In genomic region chr6:15076565-15076964, GRCh38 we compare ENCODE assay signal across 22 cellular contexts.
A peak's percentile ranks its signal among the peaks of the same experiment; 100 is the strongest.
DNase-seq lines count a peak whose midpoint lies in the region; ATAC-seq and TF ChIP-seq lines count a peak whose summit lies in the region.
"Had no signal": no experiment of that assay in that cellular context is flagged by ENCODE, and none has a peak within 500 bp of the region (broad histone marks: within the 10 kb centered on the region; RNA-seq: fewer than 3 reads in every experiment).

No MANE protein-coding gene starts in this region.

- peaks cover 41% of the 10 kb centered on the region for H3K4me1 ChIP-seq in neural progenitor cell
- H3K4me1 ChIP-seq: HAP-1, SJCRH30 had no signal

- H3K79me2 ChIP-seq in neural progenitor cell (ENCODE audit: low read depth) = no peaks in the 10 kb centered on the region

- H3K4me2 ChIP-seq in neural progenitor cell = no peak overlapping the region

- H3K9me3 ChIP-seq in WERI-Rb-1 (ENCODE audit: severe bottlenecking) (peaks cover 3% of the 10 kb centered on the region), neural progenitor cell (ENCODE audit: low read depth) (no peaks in the 10 kb centered on the region)
- H3K9me3 ChIP-seq: HAP-1, MG63, SJCRH30 had no signal

- peaks cover 2% of the 10 kb centered on the region for H3K9me3 Mint-ChIP-seq in neural progenitor cell
- H3K9me3 Mint-ChIP-seq: CD4-positive, alpha-beta memory T cell; HFFc6 had no signal

- peak overlapping the region; percentile 87 for H3K27ac Mint-ChIP-seq in neural progenitor cell
- H3K27ac Mint-ChIP-seq: HFFc6 had no signal

- no peaks in the 10 kb centered on the region for H4K20me1 ChIP-seq in neural progenitor cell (ENCODE audit: low read depth)

- ATAC-seq in GM19351 (IDR thresholded peaks at IDR 0.05; ENCODE audit: unreplicated experiment) (no peak), GM18861 (IDR thresholded peaks at IDR 0.05; ENCODE audit: unreplicated experiment) (no peak), GM19467 (IDR thresholded peaks at IDR 0.05; ENCODE audit: unreplicated experiment) (no peak)
- ATAC-seq: GM12878, PC-3 had no signal

- H3F3A ChIP-seq in neural progenitor cell (ENCODE audit: low read depth) = peaks cover 31% of the 10 kb centered on the region

- no peaks in the 10 kb centered on the region for H3K36me3 Mint-ChIP-seq in neural progenitor cell
- H3K36me3 Mint-ChIP-seq: CD4-positive, alpha-beta memory T cell had no signal

- H3K4me1 Mint-ChIP-seq in neural progenitor cell = peaks cover 31% of the 10 kb centered on the region
- H3K4me1 Mint-ChIP-seq: CD4-positive, alpha-beta memory T cell had no signal

- no peak overlapping the region for H3K4me3 ChIP-seq in WERI-Rb-1 (ENCODE audit: low read depth, low read length)
- no peak overlapping the region for H3K4me3 ChIP-seq in neural progenitor cell
- H3K4me3 ChIP-seq: GM12878, HAP-1, MG63, SJCRH30 had no signal

- H3K27ac ChIP-seq in WERI-Rb-1 (no peak overlapping the region), neural progenitor cell (no peak overlapping the region)
- H3K27ac ChIP-seq: SJCRH30 had no signal

- no peak overlapping the region for H2AFZ ChIP-seq in neural progenitor cell (replicated peaks)

- H3K27me3 Mint-ChIP-seq in neural progenitor cell (ENCODE audit: insufficient read depth, low read depth) = peaks cover 7% of the 10 kb centered on the region

- H3K9ac ChIP-seq in neural progenitor cell = no peak overlapping the region

- TF ChIP-seq CTCF in WERI-Rb-1 (IDR thresholded peaks at IDR 0.05; ENCODE audit: low read depth, low read length) = no peak
- no peak for TF ChIP-seq CTCF in neural progenitor cell (IDR thresholded peaks at IDR 0.05)

- peak; percentile 96 for DNase-seq in NCI-H82 (lab: John Stamatoyannopoulos, UW)
- peak; percentile 79 for DNase-seq in WERI-Rb-1
- no peak for DNase-seq in neural progenitor cell (ENCODE audit: low spot score)
- no peak for DNase-seq in NOMO-1 (lab: John Stamatoyannopoulos, UW; ENCODE audit: unreplicated experiment in 2 of 2)
- DNase-seq: CD4-positive, alpha-beta memory T cell; COR-L47; KG1; MG63; NCI-H1105 treated with DMSO at 0.1 percent for 48 hours; NCI-H146; NCI-H1930; NCI-H2107; NCI-H524 treated with DMSO at 0.1 percent for 48 hours; NCI-H774; SJCRH30 had no signal

- no peaks in the 10 kb centered on the region for H3K36me3 ChIP-seq in WERI-Rb-1
- H3K36me3 ChIP-seq in neural progenitor cell = no peaks in the 10 kb centered on the region
- H3K36me3 ChIP-seq: HAP-1, MG63, SJCRH30 had no signal

- H3K27me3 ChIP-seq in WERI-Rb-1 (ENCODE audit: insufficient read depth, low read depth, severe bottlenecking) (no peaks in the 10 kb centered on the region), neural progenitor cell (no peaks in the 10 kb centered on the region)
- H3K27me3 ChIP-seq: MG63, SJCRH30 had no signal

- peak overlapping the region; percentile 58 for H3K4me3 Mint-ChIP-seq in neural progenitor cell
- H3K4me3 Mint-ChIP-seq: CD4-positive, alpha-beta memory T cell; HFFc6 had no signal

Comparison
In these comparisons a context has a peak if more than half of its experiments do, and no peak if none do; other contexts are left out.
1. DNase-seq: peak in NCI-H82 (single experiment) and WERI-Rb-1 (single experiment); none in neural progenitor cell (single experiment) and NOMO-1 (0 of 2).